Comparison of ENCODE assay signal across 8 cellular contexts in the genomic region with DNA sequence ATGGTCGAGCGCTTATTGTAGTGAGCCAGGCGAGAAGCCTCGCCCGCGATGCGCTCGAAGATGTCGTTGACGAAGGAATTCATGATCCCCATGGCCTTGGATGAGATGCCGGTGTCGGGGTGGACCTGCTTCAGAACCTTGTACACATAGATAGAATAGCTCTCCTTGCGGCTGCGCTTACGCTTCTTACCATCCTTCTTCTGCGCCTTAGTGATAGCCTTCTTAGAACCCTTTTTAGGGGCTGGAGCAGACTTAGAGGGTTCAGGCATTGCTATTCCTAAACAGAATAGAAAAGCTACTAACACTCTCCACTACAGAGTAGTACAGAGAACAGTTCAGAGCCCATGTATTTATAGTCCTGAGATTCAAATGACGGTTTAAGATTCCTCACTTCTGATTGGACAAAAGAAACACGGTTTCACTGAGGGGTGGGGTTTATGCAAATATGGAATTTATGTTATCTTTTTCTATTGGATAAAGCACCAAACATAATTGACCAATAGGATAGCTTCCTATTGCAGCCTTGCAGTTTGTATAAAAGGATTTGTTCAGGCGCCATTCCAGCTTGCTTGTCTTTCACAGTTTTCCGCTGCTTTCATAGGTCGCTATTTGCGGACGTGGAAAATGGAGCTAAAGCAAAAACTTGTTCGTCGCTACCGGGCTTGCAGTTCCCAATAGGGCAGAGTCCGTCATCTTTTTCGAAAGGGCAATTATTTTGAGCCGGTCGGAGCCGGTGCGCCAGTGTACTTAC. TPM values are rescaled to one million over a fixed set of nuclear protein-coding genes. Genes with fewer than 3 reads are reported as not detected.
DNase-seq lines count a peak whose midpoint lies in the region; ATAC-seq, FAIRE-seq and TF ChIP-seq lines count a peak whose summit lies in the region.

No MANE protein-coding gene starts in this region.

- in situ Hi-C loops in ACHN (cut with HindIII; ENCODE audit: low pct_ligation_motif_present, low pct_unique_long_range_greater_than_20kb, low sequenced_read_pairs): no loop called here

- peak; percentile 59 for ATAC-seq in GM19043 (IDR thresholded peaks at IDR 0.05; ENCODE audit: low read depth, unreplicated experiment)
- peak; percentile 66 for ATAC-seq in HG03354 (IDR thresholded peaks at IDR 0.05; ENCODE audit: poor library complexity, severe bottlenecking, unreplicated experiment)
- peak; percentile 92 for ATAC-seq in gastroesophageal sphincter

- peak; percentile 93 to 97 for TF ChIP-seq POLR2A in gastroesophageal sphincter (IDR thresholded peaks at IDR 0.05)

- H3K4me1 Mint-ChIP-seq in activated naive CD4-positive, alpha-beta T cell treated with anti-CD3 and anti-CD28 coated beads, Interleukin-2, amount 50 U/mL, for 24 hours: peaks cover 23% of the 10 kb centered on the region
- peaks cover 4% of the 10 kb centered on the region for H3K4me1 Mint-ChIP-seq in osteocyte (ENCODE audit: unreplicated experiment)

- TF ChIP-seq CTCF in gastroesophageal sphincter (IDR thresholded peaks at IDR 0.05): no peak
- TF ChIP-seq CTCF in osteocyte (IDR thresholded peaks at IDR 0.05): no peak

- peak overlapping the region; percentile 91 for H3K27ac Mint-ChIP-seq in activated naive CD4-positive, alpha-beta T cell treated with anti-CD3 and anti-CD28 coated beads, Interleukin-2, amount 50 U/mL, for 24 hours
- H3K27ac Mint-ChIP-seq in osteocyte (ENCODE audit: unreplicated experiment): peak overlapping the region; percentile 94

- WGBS in gastroesophageal sphincter (ENCODE audit: low coverage in 1 of 2), 2 donors: 0 to 1% methylated on average over 14 to 17 of the region's 32 CpGs

- DNase-seq in AML-193 (lab: John Stamatoyannopoulos, UW) (peak; percentile 50 to 66), RCC 7860 (ENCODE audit: low spot score) (peak; percentile 74), osteocyte (ENCODE audit: extremely low spot score, unreplicated experiment) (no peak), ACHN (no peak)

- H3K36me3 Mint-ChIP-seq in activated naive CD4-positive, alpha-beta T cell treated with anti-CD3 and anti-CD28 coated beads, Interleukin-2, amount 50 U/mL, for 24 hours: no peaks in the 10 kb centered on the region
- H3K36me3 Mint-ChIP-seq in osteocyte (ENCODE audit: unreplicated experiment): no peaks in the 10 kb centered on the region

- H3K4me1 ChIP-seq in gastroesophageal sphincter: peaks cover 0 to 24% (median 4%) of the 10 kb centered on the region in 3 donors

- H3K9me3 Mint-ChIP-seq in activated naive CD4-positive, alpha-beta T cell treated with anti-CD3 and anti-CD28 coated beads, Interleukin-2, amount 50 U/mL, for 24 hours: no peaks in the 10 kb centered on the region
- no peaks in the 10 kb centered on the region for H3K9me3 Mint-ChIP-seq in osteocyte (ENCODE audit: unreplicated experiment)

- H3K9me3 ChIP-seq in gastroesophageal sphincter: no peaks in the 10 kb centered on the region

- no peak for TF ChIP-seq EP300 in gastroesophageal sphincter (IDR thresholded peaks at IDR 0.05)

- H3K27ac ChIP-seq in gastroesophageal sphincter: peak overlapping the region; percentile 93 to 99 (median 96)

- peak overlapping the region; percentile 42 to 54 for H3K4me3 ChIP-seq in gastroesophageal sphincter

- no peaks in the 10 kb centered on the region for H3K36me3 ChIP-seq in gastroesophageal sphincter

- peak overlapping the region; percentile 91 for H3K4me3 Mint-ChIP-seq in activated naive CD4-positive, alpha-beta T cell treated with anti-CD3 and anti-CD28 coated beads, Interleukin-2, amount 50 U/mL, for 24 hours
- H3K4me3 Mint-ChIP-seq in osteocyte (ENCODE audit: unreplicated experiment): peak overlapping the region; percentile 72

- H3K27me3 Mint-ChIP-seq in activated naive CD4-positive, alpha-beta T cell treated with anti-CD3 and anti-CD28 coated beads, Interleukin-2, amount 50 U/mL, for 24 hours: no peaks in the 10 kb centered on the region
- H3K27me3 Mint-ChIP-seq in osteocyte (ENCODE audit: unreplicated experiment): no peaks in the 10 kb centered on the region

- no peaks in the 10 kb centered on the region for H3K27me3 ChIP-seq in gastroesophageal sphincter

- no peak for FAIRE-seq in RCC 7860 (lab: Jason Lieb, UNC)

RNA-seq across cellular contexts. Expression of a gene that starts 43.7 kb away (rescaled TPM):
- total RNA-seq in gastroesophageal sphincter (10 to 100 TPM in 1 of 4 donors, 1 to 10 TPM in 3; 3.7 to 11.4 (median 8.3) TPM), osteocyte (6.0 and 6.2 TPM in 2 replicates)

Comparison
In these comparisons a context has a peak if more than half of its experiments do, and no peak if none do; other contexts are left out.
1. DNase-seq: peak in AML-193 (2 of 2) and RCC 7860 (single experiment); none in osteocyte (single experiment) and ACHN (single experiment).
2. Peak in every context shown above with its lines, with median percentiles within 50 percentile points of each other: ATAC-seq.